8 cellular contexts compared by ENCODE assay signal in genomic region chr1:104765115-104765514, GRCh38.
A peak's percentile ranks its signal among the peaks of the same experiment; 100 is the strongest.
DNase-seq lines count a peak whose midpoint lies in the region; ATAC-seq and TF ChIP-seq lines count a peak whose summit lies in the region.
"Had no signal": no experiment of that assay in that cellular context is flagged by ENCODE, and none has a peak within 500 bp of the region (broad histone marks: within the 10 kb centered on the region; RNA-seq: fewer than 3 reads in every experiment).

No MANE protein-coding gene starts in this region.

- WGBS in smooth muscle cell (ENCODE audit: low lambda C conversion rate) = 58% methylated on average over 2 of the region's 2 CpGs

- H3K4me1 ChIP-seq in smooth muscle cell (ENCODE audit: low read depth) = no peaks in the 10 kb centered on the region
- H3K4me1 ChIP-seq in CD8-positive, alpha-beta memory T cell (ENCODE audit: insufficient read depth, low read length) = no peaks in the 10 kb centered on the region
- H3K4me1 ChIP-seq: vagina had no signal

- no peaks in the 10 kb centered on the region for H4K20me1 ChIP-seq in smooth muscle cell (ENCODE audit: low read depth)

- no peak overlapping the region for H3K4me3 Mint-ChIP-seq in CD8-positive, alpha-beta memory T cell
- H3K4me3 Mint-ChIP-seq in effector memory CD8-positive, alpha-beta T cell = no peak overlapping the region

- no peaks in the 10 kb centered on the region for H3K36me3 Mint-ChIP-seq in CD8-positive, alpha-beta memory T cell
- H3K36me3 Mint-ChIP-seq in effector memory CD8-positive, alpha-beta T cell (ENCODE audit: insufficient read depth) = no peaks in the 10 kb centered on the region

- peaks cover 0 to 53% (median 13%) of the 10 kb centered on the region in 5 donors for H3K9me3 Mint-ChIP-seq in CD8-positive, alpha-beta memory T cell
- peaks cover 6 to 11% of the 10 kb centered on the region in 2 donors for H3K9me3 Mint-ChIP-seq in effector memory CD8-positive, alpha-beta T cell

- no peaks in the 10 kb centered on the region for H3K27me3 ChIP-seq in smooth muscle cell (ENCODE audit: low read depth)
- H3K27me3 ChIP-seq in CD8-positive, alpha-beta memory T cell (ENCODE audit: insufficient read depth, low read length, poor library complexity, severe bottlenecking) = no peaks in the 10 kb centered on the region
- H3K27me3 ChIP-seq: vagina had no signal

- H3K27ac ChIP-seq in smooth muscle cell (ENCODE audit: low read depth) = peak overlapping the region; percentile 43
- H3K27ac ChIP-seq in CD8-positive, alpha-beta memory T cell (ENCODE audit: low read depth, low read length) = no peak overlapping the region
- H3K27ac ChIP-seq: vagina had no signal

- POLR2A ChIA-PET in CD8-positive, alpha-beta memory T cell (lab: Charles Lee) = no interaction called here

- no peaks in the 10 kb centered on the region for H3K4me1 Mint-ChIP-seq in CD8-positive, alpha-beta memory T cell
- H3K4me1 Mint-ChIP-seq in effector memory CD8-positive, alpha-beta T cell (ENCODE audit: low read depth in 2 of 2) = no peaks in the 10 kb centered on the region

- no peak overlapping the region for H2AFZ ChIP-seq in smooth muscle cell (ENCODE audit: low read depth)

- H3K27me3 Mint-ChIP-seq in CD8-positive, alpha-beta memory T cell = no peaks in the 10 kb centered on the region
- no peaks in the 10 kb centered on the region for H3K27me3 Mint-ChIP-seq in effector memory CD8-positive, alpha-beta T cell

- CTCF ChIA-PET in CD8-positive, alpha-beta memory T cell (lab: Charles Lee) = no interaction called here

- no peak for TF ChIP-seq CTCF in smooth muscle cell (IDR thresholded peaks at IDR 0.05; ENCODE audit: borderline replicate concordance, insufficient read depth, poor library complexity, severe bottlenecking)

- no peak overlapping the region for H3K9ac ChIP-seq in smooth muscle cell (ENCODE audit: low read depth)

- no peak overlapping the region for H3K4me3 ChIP-seq in smooth muscle cell
- H3K4me3 ChIP-seq in CD8-positive, alpha-beta memory T cell (ENCODE audit: low read length) = no peak overlapping the region
- H3K4me3 ChIP-seq: vagina had no signal

- no peaks in the 10 kb centered on the region for H3K79me2 ChIP-seq in smooth muscle cell (ENCODE audit: low read depth)

- no peaks in the 10 kb centered on the region for H3F3A ChIP-seq in smooth muscle cell (ENCODE audit: low read depth)

- peak overlapping the region; percentile 3 for H3K4me2 ChIP-seq in smooth muscle cell

- ATAC-seq in GM19372 (IDR thresholded peaks at IDR 0.05; ENCODE audit: low read depth, unreplicated experiment) (peak; percentile 72), HG02884 (IDR thresholded peaks at IDR 0.05; ENCODE audit: unreplicated experiment) (peak; percentile 77)
- ATAC-seq in effector memory CD8-positive, alpha-beta T cell (replicated peaks) = no peak

- H3K9me3 ChIP-seq in smooth muscle cell (replicated peaks; ENCODE audit: low read depth) = no peaks in the 10 kb centered on the region
- no peaks in the 10 kb centered on the region for H3K9me3 ChIP-seq in CD8-positive, alpha-beta memory T cell (ENCODE audit: low read length)
- H3K9me3 ChIP-seq: vagina had no signal

- H3K36me3 ChIP-seq in smooth muscle cell (ENCODE audit: low read depth) = no peaks in the 10 kb centered on the region
- H3K36me3 ChIP-seq in CD8-positive, alpha-beta memory T cell (ENCODE audit: insufficient read depth, low read length) = no peaks in the 10 kb centered on the region
- H3K36me3 ChIP-seq: vagina had no signal

- no peak overlapping the region for H3K27ac Mint-ChIP-seq in CD8-positive, alpha-beta memory T cell
- no peak overlapping the region for H3K27ac Mint-ChIP-seq in effector memory CD8-positive, alpha-beta T cell

- DNase-seq in MV-4-11 (lab: John Stamatoyannopoulos, UW) (peak; percentile 67), smooth muscle cell (lab: John Stamatoyannopoulos, UW; ENCODE audit: unreplicated experiment) (no peak)
- DNase-seq in stimulated activated CD4-positive, alpha-beta T cell treated with anti-CD3 and anti-CD28 coated beads, Interleukin-2, amount 100 ng/mL, for 48 hours = no peak
- DNase-seq in CD8-positive, alpha-beta memory T cell = no peak
- no peak for DNase-seq in effector memory CD8-positive, alpha-beta T cell
